ENCODE assay signal across 1 cellular context in genomic region chr4:154464654-154465053, GRCh38.
TF ChIP-seq lines count a peak whose summit lies in the region.

No MANE protein-coding gene starts in this region.

TF ChIP-seq in K562, 482 proteins besides CTCF, POLR2A, EP300 and RAD21 (continued from another document):
- peak; percentile 56 for TF ChIP-seq ETV1 (tag; conservative IDR thresholded peaks at IDR 0.05; ENCODE audit: low read depth)
- TF ChIP-seq COPS2 (conservative IDR thresholded peaks at IDR 0.05), result no peak
- TF ChIP-seq PRPF4 (IDR thresholded peaks at IDR 0.05; ENCODE audit: insufficient read depth, low read depth, low read length, poor library complexity, severe bottlenecking), result no peak
- TF ChIP-seq PTRF (tag; IDR thresholded peaks at IDR 0.05), result no peak
- peak; percentile 34 for TF ChIP-seq MEIS2 (IDR thresholded peaks at IDR 0.05; ENCODE audit: partially characterized antibody)
- TF ChIP-seq AFF1 (IDR thresholded peaks at IDR 0.05; ENCODE audit: low read depth in 1 of 2, partially characterized antibody in 2 of 2), result peak in 1 of 2 experiments; percentile 33
- peak; percentile 39; the same call in 1 of the 2 replicates for TF ChIP-seq HMBOX1 (IDR thresholded peaks at IDR 0.05)
- 0 out of 2 replicates have a peak, but pooled peaks have one; percentile 16 for TF ChIP-seq ZNF766 (CRISPR knock-in tag; conservative IDR thresholded peaks at IDR 0.05)
- peak; percentile 44; the same call in 1 of the 2 replicates for TF ChIP-seq ATF4 (CRISPR knock-in tag; IDR thresholded peaks at IDR 0.05)
- no peak for TF ChIP-seq FIP1L1 (IDR thresholded peaks at IDR 0.05; ENCODE audit: low read depth, low read length, poor library complexity, severe bottlenecking)
- no peak for TF ChIP-seq SNAPC5 (CRISPR knock-in tag; IDR thresholded peaks at IDR 0.05)
- TF ChIP-seq CEBPG (CRISPR knock-in tag; IDR thresholded peaks at IDR 0.05), result no peak; the same call in 1 of the 2 replicates
- peak; percentile 47 to 48 for TF ChIP-seq CEBPG (tag; conservative IDR thresholded peaks at IDR 0.05 in 1 of 2, IDR thresholded peaks at IDR 0.05 in 1 of 2)
- TF ChIP-seq MLLT1 (IDR thresholded peaks at IDR 0.05), result 0 out of 4 replicates have a peak, but pooled peaks of 1 of the 2 experiments have one; percentile 14
- no peak for TF ChIP-seq ZNF76 (CRISPR knock-in tag; IDR thresholded peaks at IDR 0.05; ENCODE audit: borderline replicate concordance)
- 0 out of 2 replicates have a peak, but pooled peaks have one; percentile 9 for TF ChIP-seq ELF2 (CRISPR knock-in tag; IDR thresholded peaks at IDR 0.05)
